In the genomic region with DNA sequence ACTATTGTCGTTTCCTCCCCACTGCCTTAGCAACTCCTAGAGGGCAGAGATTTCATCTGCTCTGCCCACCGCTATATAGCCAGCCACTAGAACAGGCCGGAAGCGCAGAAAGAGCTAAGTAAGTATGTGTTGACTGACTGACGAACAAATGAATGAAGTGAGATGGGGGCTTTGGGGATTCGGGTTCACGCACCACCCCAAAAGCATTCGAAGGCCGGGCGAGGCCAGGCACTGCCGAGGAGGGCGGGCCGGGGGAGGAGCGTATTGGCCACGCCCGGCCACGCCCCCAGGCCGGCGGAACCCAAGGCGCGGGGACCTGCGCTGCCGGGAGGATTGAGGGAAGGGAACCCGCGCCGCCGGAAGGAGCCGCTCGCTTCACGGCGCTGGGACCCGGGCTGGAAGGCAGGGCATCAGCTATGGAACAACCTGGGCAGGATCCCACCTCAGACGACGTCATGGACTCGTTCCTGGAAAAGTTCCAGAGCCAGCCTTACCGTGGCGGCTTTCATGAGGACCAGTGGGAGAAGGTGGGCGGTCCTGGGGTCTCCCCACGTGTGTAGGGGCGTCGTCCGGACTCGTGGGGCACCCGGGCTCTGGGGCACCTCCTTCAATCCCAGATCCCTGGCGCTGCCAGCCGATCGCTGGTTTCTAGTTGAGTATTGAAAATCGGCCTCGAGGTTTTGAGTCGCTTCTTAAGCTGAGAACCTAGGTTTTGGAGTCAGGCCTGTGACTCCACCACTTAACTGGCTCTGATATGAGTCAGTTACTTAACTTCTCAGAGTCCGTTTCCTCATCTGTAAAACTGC, we compare ENCODE assay signal across 8 cellular contexts. TPM values are rescaled to one million over a fixed set of nuclear protein-coding genes. Genes with fewer than 3 reads are reported as not detected.
A peak's percentile ranks its signal among the peaks of the same experiment; 100 is the strongest.
DNase-seq lines count a peak whose midpoint lies in the region; ATAC-seq and TF ChIP-seq lines count a peak whose summit lies in the region.

A gene with protein sequence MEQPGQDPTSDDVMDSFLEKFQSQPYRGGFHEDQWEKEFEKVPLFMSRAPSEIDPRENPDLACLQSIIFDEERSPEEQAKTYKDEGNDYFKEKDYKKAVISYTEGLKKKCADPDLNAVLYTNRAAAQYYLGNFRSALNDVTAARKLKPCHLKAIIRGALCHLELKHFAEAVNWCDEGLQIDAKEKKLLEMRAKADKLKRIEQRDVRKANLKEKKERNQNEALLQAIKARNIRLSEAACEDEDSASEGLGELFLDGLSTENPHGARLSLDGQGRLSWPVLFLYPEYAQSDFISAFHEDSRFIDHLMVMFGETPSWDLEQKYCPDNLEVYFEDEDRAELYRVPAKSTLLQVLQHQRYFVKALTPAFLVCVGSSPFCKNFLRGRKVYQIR (plus strand): TSS at position 369 of the 806 bp plus-strand sequence. CDS start 48 bp downstream, at position 417.

- peak within 1 kb of the TSS; percentile 93 for H3K14ac ChIP-seq in IMR-90 (replicated peaks; ENCODE audit: low read depth, low read length)

- H3K27me3 ChIP-seq in IMR-90 (ENCODE audit: control insufficient read depth, insufficient read depth, low read length) (peaks cover 5% of the 10 kb centered on the region; the same call in 1 of the 2 replicates), PC-9 (ENCODE audit: insufficient read depth, low read depth) (peaks cover 5% of the 10 kb centered on the region), esophagus muscularis mucosa (no peaks in the 10 kb centered on the region), muscle layer of duodenum (ENCODE audit: low read depth, low read length) (no peaks in the 10 kb centered on the region)

- H3K79me1 ChIP-seq in IMR-90 (ENCODE audit: low read depth in 1 of 2, low read length in 2 of 2): peaks cover 9 to 29% of the 10 kb centered on the region in 2 experiments

- peak; percentile 68 for DNase-seq in DMS114 treated with DMSO at 0.1 percent for 48 hours (lab: John Stamatoyannopoulos, UW; ENCODE audit: unreplicated experiment)
- DNase-seq in IMR-90: peak; percentile 65
- peak; percentile 66 to 86 for DNase-seq in PC-9
- DNase-seq in activated T-cell treated with anti-CD3 and anti-CD28 coated beads, Interleukin-2, amount 50 U/mL, for 4 hours: peak; percentile 80
- DNase-seq in esophagus muscularis mucosa (ENCODE audit: extremely low spot score): peak; percentile 95
- peak; percentile 62 for DNase-seq in stimulated activated CD8-positive, alpha-beta memory T cell treated with anti-CD3 and anti-CD28 coated beads, Interleukin-7, amount 100 ng/mL, for 24 hours (ENCODE audit: low read depth)

- peak within 1 kb of the TSS; percentile 71 for H2BK5ac ChIP-seq in IMR-90 (ENCODE audit: low read depth, low read length, poor library complexity, severe bottlenecking)

- peaks cover 26% of the 10 kb centered on the region for H3K79me2 ChIP-seq in PC-9 (ENCODE audit: low read depth)

- H3K27ac ChIP-seq in IMR-90 (ENCODE audit: insufficient read depth, low read length) (peak within 1 kb of the TSS; percentile 74), PC-9 (peak within 1 kb of the TSS; percentile 78), esophagus muscularis mucosa (replicated peaks in 1 of 4) (peak within 1 kb of the TSS; percentile 78 to 87 (median 80)), muscle layer of duodenum (ENCODE audit: low read length) (peak within 1 kb of the TSS; percentile 86)

- peaks cover 30% of the 10 kb centered on the region for H3K4me1 Mint-ChIP-seq in activated T-cell treated with anti-CD3 and anti-CD28 coated beads, Interleukin-2, amount 50 U/mL, for 4 hours (ENCODE audit: low read depth)

- TF ChIP-seq EP300 in esophagus muscularis mucosa (IDR thresholded peaks at IDR 0.05): no peak

- no TSS peak for BruUV-seq in IMR-90 (replicated peaks; lab: Mats Ljungman, UMichigan)
- TSS peak; percentile 85 for BruUV-seq in PC-9 (replicated peaks; lab: Mats Ljungman, UMichigan)

- H2AK9ac ChIP-seq in IMR-90 (replicated peaks; ENCODE audit: low read depth, low read length, poor library complexity): peak within 1 kb of the TSS; percentile 93

- peak within 1 kb of the TSS; percentile 85 for H3K9ac ChIP-seq in IMR-90 (ENCODE audit: low read depth, low read length)

- H3K4me3 ChIP-seq in IMR-90 (ENCODE audit: insufficient read depth, low read depth, low read length) (peak within 1 kb of the TSS; percentile 86), PC-9 (peak within 1 kb of the TSS; percentile 82), esophagus muscularis mucosa (peak within 1 kb of the TSS; percentile 80 to 92 (median 90)), muscle layer of duodenum (ENCODE audit: low read depth in 1 of 2, low read length in 2 of 2) (peak within 1 kb of the TSS; percentile 87 to 90)

- peak within 1 kb of the TSS; percentile 94 for H3K4me2 ChIP-seq in IMR-90 (ENCODE audit: low read depth, low read length)
- peak within 1 kb of the TSS; percentile 82 for H3K4me2 ChIP-seq in PC-9

- H3K18ac ChIP-seq in IMR-90 (ENCODE audit: low read depth, low read length): peak within 1 kb of the TSS; percentile 40; the same call in 1 of the 2 replicates

- WGBS in IMR-90 (ENCODE audit: extremely low coverage in 2 of 2, insufficient read length in 1 of 2), 2 experiments: 1% methylated on average over 30 of the region's 51 CpGs; no CpG with 5 or more reads in 1 of the 2 experiments
- 2% methylated on average over 22 of the region's 51 CpGs for WGBS in esophagus muscularis mucosa

- H3K4me3 Mint-ChIP-seq in activated T-cell treated with anti-CD3 and anti-CD28 coated beads, Interleukin-2, amount 50 U/mL, for 4 hours: peak within 1 kb of the TSS; percentile 90

- H3K56ac ChIP-seq in IMR-90 (ENCODE audit: extremely low read depth, insufficient read depth, low read length): peak within 1 kb of the TSS; percentile 66

- no peaks in the 10 kb centered on the region for H3K9me3 Mint-ChIP-seq in activated T-cell treated with anti-CD3 and anti-CD28 coated beads, Interleukin-2, amount 50 U/mL, for 4 hours

- POLR2A ChIA-PET in IMR-90 (lab: Charles Lee; ENCODE audit: unreplicated experiment): no interaction called here
- POLR2A ChIA-PET in PC-9 (lab: Charles Lee; ENCODE audit: unreplicated experiment): no interaction called here

- H2AK5ac ChIP-seq in IMR-90 (ENCODE audit: low read depth, low read length): peak within 1 kb of the TSS; percentile 81

- peak within 1 kb of the TSS; percentile 95 for H3K4ac ChIP-seq in IMR-90 (ENCODE audit: low read depth, low read length)

- H4K8ac ChIP-seq in IMR-90 (ENCODE audit: low read depth in 2 of 2, low read length in 2 of 2): peak within 1 kb of the TSS; percentile 97 to 99

- peak within 1 kb of the TSS; percentile 88 for H3K23ac ChIP-seq in IMR-90 (ENCODE audit: low read depth, low read length)

- dilution Hi-C loops in IMR-90 (cut with HindIII; ENCODE audit: low sequenced_read_pairs, unreplicated experiment): no loop called here

- peak within 1 kb of the TSS; percentile 94 for H2AFZ ChIP-seq in IMR-90 (replicated peaks; ENCODE audit: low read length, poor library complexity)
- peak within 1 kb of the TSS; percentile 86 for H2AFZ ChIP-seq in PC-9

- CTCF ChIA-PET in IMR-90 (lab: Yijun Ruan, JAX) (no interaction called here), PC-9 (lab: Charles Lee) (interaction anchor here (0.6 to 0.7 kb wide), 2 partner anchors 12 to 229 kb away, joined by 3 to 9 read pairs; no protein-coding TSS in a partner anchor)

- TF ChIP-seq CTCF in IMR-90 (conservative IDR thresholded peaks at IDR 0.05; ENCODE audit: low read depth, low read length) (no peak), PC-9 (conservative IDR thresholded peaks at IDR 0.05) (no peak; the same call in 1 of the 2 replicates), esophagus muscularis mucosa (IDR thresholded peaks at IDR 0.05) (peak in 2 of 3 experiments; percentile 10 to 14)

- ATAC-seq in GM21528 (IDR thresholded peaks at IDR 0.05; ENCODE audit: low FRiP score, unreplicated experiment) (peak; percentile 95), IMR-90 (ENCODE audit: low read depth) (peak; percentile 100)
- peak; percentile 89 to 93 for ATAC-seq in activated T-cell treated with anti-CD3 and anti-CD28 coated beads, Interleukin-2, amount 50 U/mL, for 4 hours

- no peak for TF ChIP-seq RAD21 in IMR-90 (IDR thresholded peaks at IDR 0.05; ENCODE audit: low read length)

- in situ Hi-C loops in IMR-90 (cut with MboI; ENCODE audit: low sequenced_read_pairs): no loop called here

- H2BK120ac ChIP-seq in IMR-90 (ENCODE audit: low read depth, low read length): peak within 1 kb of the TSS; percentile 72

- H3K9me3 ChIP-seq in IMR-90 (ENCODE audit: control insufficient read depth, insufficient read depth, low read length) (no peaks in the 10 kb centered on the region), PC-9 (ENCODE audit: insufficient read depth, low read depth) (no peaks in the 10 kb centered on the region), esophagus muscularis mucosa (no peaks in the 10 kb centered on the region), muscle layer of duodenum (ENCODE audit: control insufficient read depth in 1 of 2, low read length in 2 of 2) (no peaks in the 10 kb centered on the region)

- 0 out of 2 replicates have a peak, but pooled peaks cover 6% of the 10 kb centered on the region for H3K9me1 ChIP-seq in IMR-90 (ENCODE audit: insufficient read depth, low read length)

- H3K4me1 ChIP-seq in IMR-90 (ENCODE audit: control insufficient read depth, insufficient read depth, low read length) (no peaks in the 10 kb centered on the region), PC-9 (replicated peaks; ENCODE audit: insufficient read depth) (peaks cover 9% of the 10 kb centered on the region), esophagus muscularis mucosa (peaks cover 15 to 30% (median 22%) of the 10 kb centered on the region in 4 donors), muscle layer of duodenum (ENCODE audit: control insufficient read depth in 1 of 2, insufficient read depth in 2 of 2, low read length in 2 of 2) (peaks cover 6 to 18% of the 10 kb centered on the region in 2 donors)

- peak; percentile 74; the same call in 1 of the 2 replicates for TF ChIP-seq POLR2A in IMR-90 (IDR thresholded peaks at IDR 0.05; ENCODE audit: low read depth, low read length)
- TF ChIP-seq POLR2A in esophagus muscularis mucosa (IDR thresholded peaks at IDR 0.05; ENCODE audit: low read depth): peak; percentile 38

- peak within 1 kb of the TSS; percentile 21; the same call in 1 of the 2 replicates for H2BK20ac ChIP-seq in IMR-90 (ENCODE audit: low read depth, low read length)

- H3K36me3 ChIP-seq in IMR-90 (ENCODE audit: control insufficient read depth, insufficient read depth, low read length) (peaks cover 3% of the 10 kb centered on the region; the same call in 1 of the 2 replicates), PC-9 (ENCODE audit: low read depth) (peaks cover 12% of the 10 kb centered on the region), esophagus muscularis mucosa (peaks cover 0 to 27% (median 25%) of the 10 kb centered on the region in 4 donors), muscle layer of duodenum (ENCODE audit: control insufficient read depth in 1 of 2, insufficient read depth in 2 of 2, low read length in 2 of 2) (peaks cover 17 to 19% of the 10 kb centered on the region in 2 donors)

- H3K27me3 Mint-ChIP-seq in activated T-cell treated with anti-CD3 and anti-CD28 coated beads, Interleukin-2, amount 50 U/mL, for 4 hours (ENCODE audit: low read depth): no peaks in the 10 kb centered on the region

- no peaks in the 10 kb centered on the region for H3K9me2 ChIP-seq in PC-9 (ENCODE audit: insufficient read depth)

- H2BK15ac ChIP-seq in IMR-90 (ENCODE audit: low read depth, low read length): peak within 1 kb of the TSS; percentile 65; the same call in 1 of the 3 replicates

- intact Hi-C loops in IMR-90 (cut with micrococcal nuclease): loop anchor here (1.0 to 2.0 kb wide), 2 partner anchors 49 to 217 kb away; a partner anchor contains a TSS
- intact Hi-C loops in PC-9 (cut with micrococcal nuclease; ENCODE audit: unreplicated experiment): loop anchor here (1.0 to 5.0 kb wide), 2 partner anchors 82 to 662 kb away; a partner anchor contains a TSS
- intact Hi-C loops in esophagus muscularis mucosa (cut with DNase I): loop anchor here (10.0 kb wide), 1 partner anchor 221 kb away; no protein-coding TSS in a partner anchor

- H4K20me1 ChIP-seq in IMR-90 (ENCODE audit: insufficient read depth, low read length): no peaks in the 10 kb centered on the region
- H4K20me1 ChIP-seq in PC-9 (ENCODE audit: insufficient read depth): no peaks in the 10 kb centered on the region

- no peaks in the 10 kb centered on the region for H3F3A ChIP-seq in PC-9 (ENCODE audit: insufficient read depth, low read depth)

- peak within 1 kb of the TSS; percentile 95 for H4K5ac ChIP-seq in IMR-90 (ENCODE audit: low read depth, low read length)

- peaks cover 22% of the 10 kb centered on the region for H3K36me3 Mint-ChIP-seq in activated T-cell treated with anti-CD3 and anti-CD28 coated beads, Interleukin-2, amount 50 U/mL, for 4 hours (ENCODE audit: insufficient read depth)

- peak within 1 kb of the TSS; percentile 89 for H4K91ac ChIP-seq in IMR-90 (ENCODE audit: insufficient read depth, low read depth, low read length)

RNA-seq across cellular contexts. Expression of the gene that starts here (rescaled TPM):
- total RNA-seq in IMR-90 (2012; rRNA removed) (27.1 and 35.3 TPM in 2 replicates), PC-9 (2021) (30.4 and 31.5 TPM in 2 replicates), esophagus muscularis mucosa (10 to 100 TPM; 10.8 to 16.4 (median 13.8) TPM)
- polyA plus RNA-seq in IMR-90 (2012; rRNA removed): 18.0 and 21.6 TPM in 2 replicates
- 5.4 and 11.6 TPM in 2 replicates for polyA plus RNA-seq in IMR-90 (2012; cell fraction: cytosol; rRNA removed)
- polyA plus RNA-seq in IMR-90 (2012; cell fraction: nucleus; rRNA removed; ENCODE audit: low replicate concordance): 16.5 and 28.1 TPM in 2 replicates
- 10 to 100 TPM; 52.5 to 61.2 (median 59.6) TPM for total RNA-seq in activated T-cell treated with anti-CD3 and anti-CD28 coated beads, Interleukin-2, amount 50 U/mL, for 4 hours

Comparison
In these comparisons a context has a peak if more than half of its experiments do, and no peak if none do; other contexts are left out.
1. Peak in every context shown above with its lines: DNase-seq, ATAC-seq, H3K4me3 ChIP-seq and H3K27ac ChIP-seq.
2. CTCF ChIP-seq: peak in esophagus muscularis mucosa (2 of 3); none in IMR-90 (single experiment) and PC-9 (single experiment).